18 cellular contexts compared by ENCODE assay signal in the genomic region with DNA sequence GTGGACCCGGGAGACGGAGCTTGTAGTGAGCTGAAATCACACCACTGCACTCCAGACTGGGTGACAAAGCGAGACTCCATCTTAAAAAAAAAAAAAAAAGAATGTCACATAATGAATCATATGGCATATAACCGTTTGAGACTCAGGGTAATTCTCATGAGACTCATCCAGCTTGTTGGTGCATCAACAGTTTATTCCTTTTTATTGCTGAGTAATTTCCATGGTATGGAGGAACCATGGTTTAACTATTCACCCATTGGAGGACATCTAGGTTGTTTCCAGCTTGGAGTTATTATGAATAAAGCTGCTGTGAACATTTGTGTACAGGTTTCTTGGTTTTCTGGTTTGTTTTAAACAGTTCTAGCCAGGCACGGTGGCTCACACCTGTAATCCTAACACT. TPM values are rescaled to one million over a fixed set of nuclear protein-coding genes. Genes with fewer than 3 reads are reported as not detected.
DNase-seq lines count a peak whose midpoint lies in the region; ATAC-seq and TF ChIP-seq lines count a peak whose summit lies in the region.
"Had no signal": no experiment of that assay in that cellular context is flagged by ENCODE, and none has a peak within 500 bp of the region (broad histone marks: within the 10 kb centered on the region; RNA-seq: fewer than 3 reads in every experiment).

No MANE protein-coding gene starts in this region.

- H3K36me3 ChIP-seq in brain microvascular endothelial cell (replicated peaks): no peaks in the 10 kb centered on the region

- H3K27me3 ChIP-seq in brain microvascular endothelial cell (replicated peaks): no peaks in the 10 kb centered on the region
- H3K27me3 ChIP-seq: ascending aorta had no signal

- H3K4me3 ChIP-seq in fibroblast of the aortic adventitia (ENCODE audit: low read depth, low read length) (no peak overlapping the region), brain microvascular endothelial cell (ENCODE audit: low read depth, low read length) (no peak overlapping the region)
- H3K4me3 ChIP-seq: ascending aorta, skin epidermis had no signal

- ATAC-seq in SK-N-SH treated with all-trans-retinoic acid at 6 μM for 48 hours (no peak), GM21723 (IDR thresholded peaks at IDR 0.05; ENCODE audit: unreplicated experiment) (no peak)
- ATAC-seq: naive thymus-derived CD4-positive, alpha-beta T cell had no signal

- DNase-seq in GM04503 (ENCODE audit: low read depth): peak; percentile 84
- peak; percentile 28 for DNase-seq in T1000 (lab: John Stamatoyannopoulos, UW)
- DNase-seq in fibroblast of the aortic adventitia (ENCODE audit: low read depth): peak; percentile 28
- DNase-seq in brain microvascular endothelial cell: no peak
- no peak for DNase-seq in ACHN
- DNase-seq: activated CD4-positive, alpha-beta T cell treated with anti-CD3 and anti-CD28 coated beads, Interleukin-2, amount 50 U/mL, for 4 hours; activated naive CD4-positive, alpha-beta T cell treated with Interleukin-2 at 50 U/mL for 16 hours; activated T-cell treated with anti-CD3 and anti-CD28 coated beads for 4 hours; CD4-positive, alpha-beta memory T cell; glutamatergic neuron; naive thymus-derived CD4-positive, alpha-beta T cell; NCI-H1930; NCI-H446 treated with DMSO at 0.1 percent for 48 hours; stimulated activated CD4-positive, alpha-beta T cell treated with anti-CD3 and anti-CD28 coated beads, Interleukin-2, amount 100 ng/mL, for 48 hours had no signal

- in situ Hi-C loops in brain microvascular endothelial cell (cut with HindIII; ENCODE audit: low pct_ligation_motif_present, low sequenced_read_pairs) (no loop called here), ACHN (cut with HindIII; ENCODE audit: low pct_ligation_motif_present, low pct_unique_long_range_greater_than_20kb, low sequenced_read_pairs) (no loop called here)

- no peak overlapping the region for H3K27ac ChIP-seq in brain microvascular endothelial cell
- H3K27ac ChIP-seq: ascending aorta, skin epidermis had no signal

- TF ChIP-seq CTCF in fibroblast of the aortic adventitia (IDR thresholded peaks at IDR 0.05; ENCODE audit: insufficient read depth, low read length): no peak
- no peak for TF ChIP-seq CTCF in brain microvascular endothelial cell (IDR thresholded peaks at IDR 0.05; ENCODE audit: low read depth, low read length, missing control alignments)

TF ChIP-seq in SK-N-SH treated with all-trans-retinoic acid at 6 μM for 48 hours, 23 proteins besides CTCF, POLR2A, EP300 and RAD21:
- no peak for TF ChIP-seq ZNF70 (CRISPR knock-in tag; IDR thresholded peaks at IDR 0.05)
- no peak for TF ChIP-seq ISL1 (CRISPR knock-in tag; IDR thresholded peaks at IDR 0.05)
- no peak for TF ChIP-seq ZFP3 (CRISPR knock-in tag; IDR thresholded peaks at IDR 0.05)
- no peak for TF ChIP-seq TCF4 (CRISPR knock-in tag; IDR thresholded peaks at IDR 0.05; ENCODE audit: borderline replicate concordance)
- no peak for TF ChIP-seq POU6F1 (CRISPR knock-in tag; IDR thresholded peaks at IDR 0.05; ENCODE audit: borderline replicate concordance, low read depth)
- TF ChIP-seq ZC3H10 (CRISPR knock-in tag; IDR thresholded peaks at IDR 0.05): no peak
- no peak for TF ChIP-seq CSRNP3 (CRISPR knock-in tag; IDR thresholded peaks at IDR 0.05)

RNA-seq across cellular contexts. Expression of gene PPARA, which starts 25.3 kb away (rescaled TPM):
- total RNA-seq in fibroblast of the aortic adventitia (ENCODE audit: low replicate concordance): 13.4 and 24.4 TPM in 2 replicates

Comparison
In these comparisons a context has a peak if more than half of its experiments do, and no peak if none do; other contexts are left out.
1. DNase-seq: peak in GM04503 (single experiment), T1000 (single experiment) and fibroblast of the aortic adventitia (single experiment); none in brain microvascular endothelial cell (single experiment) and ACHN (single experiment).